In genomic region chr4:53136954-53137353, GRCh38 we compare ENCODE assay signal across 18 cellular contexts.
A peak's percentile ranks its signal among the peaks of the same experiment; 100 is the strongest.
DNase-seq lines count a peak whose midpoint lies in the region; TF ChIP-seq lines count a peak whose summit lies in the region.
"Had no signal": no experiment of that assay in that cellular context is flagged by ENCODE, and none has a peak within 500 bp of the region (broad histone marks: within the 10 kb centered on the region; RNA-seq: fewer than 3 reads in every experiment).

No MANE protein-coding gene starts in this region.

- H3K27ac Mint-ChIP-seq in activated T-cell treated with anti-CD3 and anti-CD28 coated beads, Interleukin-2, amount 50 U/mL, for 24 hours = peak overlapping the region; percentile 53
- peak overlapping the region; percentile 80 for H3K27ac Mint-ChIP-seq in activated T-helper 1 cell treated with anti-CD3 and anti-CD28 coated beads, Interleukin-12 subunit alpha, Interleukin-12 subunit beta, Interleukin-2, Interleukin-4 antibody, amounts not matched to agents 30 ng/mL and 10 ng/mL and 1 ng/mL, durations not matched to agents 14 hours and 24 hours and 36 hours
- H3K27ac Mint-ChIP-seq in nephron = peak overlapping the region in 2 of 3 experiments; percentile 46 to 47
- H3K27ac Mint-ChIP-seq: CD4-positive, CD25-positive, alpha-beta regulatory T cell; CD8-positive, alpha-beta memory T cell; H9 had no signal

- intact Hi-C loops in activated T-helper 1 cell treated with anti-CD3 and anti-CD28 coated beads, Interleukin-12 subunit alpha, Interleukin-12 subunit beta, Interleukin-2, Interleukin-4 antibody, amounts not matched to agents 30 ng/mL and 10 ng/mL and 1 ng/mL, durations not matched to agents 14 hours and 24 hours and 36 hours (cut with micrococcal nuclease) = loop anchor here (1.0 to 2.0 kb wide), 3 partner anchors 24 to 230 kb away; partner anchors contain the start of gene SCFD2

- TF ChIP-seq CTCF in GM12865 (IDR thresholded peaks at IDR 0.05; ENCODE audit: insufficient read depth, low read depth, low read length, missing control alignments) (no peak), nephron (IDR thresholded peaks at IDR 0.05; ENCODE audit: unreplicated experiment in 3 of 3) (no peak)

- peaks cover 40% of the 10 kb centered on the region for H3K4me1 Mint-ChIP-seq in activated T-cell treated with anti-CD3 and anti-CD28 coated beads, Interleukin-2, amount 50 U/mL, for 24 hours (ENCODE audit: low read depth)
- peaks cover 34% of the 10 kb centered on the region for H3K4me1 Mint-ChIP-seq in activated T-helper 1 cell treated with anti-CD3 and anti-CD28 coated beads, Interleukin-12 subunit alpha, Interleukin-12 subunit beta, Interleukin-2, Interleukin-4 antibody, amounts not matched to agents 30 ng/mL and 10 ng/mL and 1 ng/mL, durations not matched to agents 14 hours and 24 hours and 36 hours (ENCODE audit: low read depth)
- no peaks in the 10 kb centered on the region for H3K4me1 Mint-ChIP-seq in nephron
- H3K4me1 Mint-ChIP-seq: H9 had no signal

- H3K4me3 ChIP-seq in GM12865 (ENCODE audit: low read depth, low read length) = no peak overlapping the region

- H3K36me3 Mint-ChIP-seq in activated T-cell treated with anti-CD3 and anti-CD28 coated beads, Interleukin-2, amount 50 U/mL, for 24 hours (ENCODE audit: low read depth) = peaks cover 61% of the 10 kb centered on the region
- H3K36me3 Mint-ChIP-seq in activated T-helper 1 cell treated with anti-CD3 and anti-CD28 coated beads, Interleukin-12 subunit alpha, Interleukin-12 subunit beta, Interleukin-2, Interleukin-4 antibody, amounts not matched to agents 30 ng/mL and 10 ng/mL and 1 ng/mL, durations not matched to agents 14 hours and 24 hours and 36 hours (ENCODE audit: low read depth) = peaks cover 14% of the 10 kb centered on the region
- no peaks in the 10 kb centered on the region for H3K36me3 Mint-ChIP-seq in nephron (ENCODE audit: low read depth)

- DNase-seq in activated T-cell treated with anti-CD3 and anti-CD28 coated beads, Interleukin-2, amount 50 U/mL, for 24 hours = no peak
- no peak for DNase-seq in activated T-cell treated with anti-CD3 and anti-CD28 coated beads, Interleukin-2, amount 50 U/mL, for 1 hour
- DNase-seq in GM12865 (ENCODE audit: low read depth) (peak; percentile 2), NCI-H748 (lab: John Stamatoyannopoulos, UW; ENCODE audit: unreplicated experiment) (no peak)
- no peak for DNase-seq in activated T-helper 1 cell treated with anti-CD3 and anti-CD28 coated beads, Interleukin-12 subunit alpha, Interleukin-12 subunit beta, Interleukin-2, Interleukin-4 antibody, amounts not matched to agents 30 ng/mL and 10 ng/mL and 1 ng/mL, durations not matched to agents 14 hours and 24 hours and 36 hours (ENCODE audit: low spot score)
- DNase-seq in activated CD4-positive, CD25-positive, alpha-beta regulatory T cell treated with anti-CD3 and anti-CD28 coated beads, Interleukin-2, amount 50 U/mL, for 72 hours = no peak
- DNase-seq: ACHN; BE2C; C1 segment of cervical spinal cord; CD4-positive, CD25-positive, alpha-beta regulatory T cell; CD8-positive, alpha-beta memory T cell; COR-L47; DMS 273 treated with DMSO at 0.1 percent for 48 hours; DMS53; DND-41; EL; H9 had no signal

- no peak overlapping the region for H3K4me3 Mint-ChIP-seq in activated T-cell treated with anti-CD3 and anti-CD28 coated beads, Interleukin-2, amount 50 U/mL, for 24 hours
- H3K4me3 Mint-ChIP-seq in activated T-helper 1 cell treated with anti-CD3 and anti-CD28 coated beads, Interleukin-12 subunit alpha, Interleukin-12 subunit beta, Interleukin-2, Interleukin-4 antibody, amounts not matched to agents 30 ng/mL and 10 ng/mL and 1 ng/mL, durations not matched to agents 14 hours and 24 hours and 36 hours = no peak overlapping the region
- H3K4me3 Mint-ChIP-seq in nephron = no peak overlapping the region
- H3K4me3 Mint-ChIP-seq: CD4-positive, CD25-positive, alpha-beta regulatory T cell; CD8-positive, alpha-beta memory T cell; H9 had no signal

- peaks cover 11% of the 10 kb centered on the region for H3K9me3 Mint-ChIP-seq in activated T-cell treated with anti-CD3 and anti-CD28 coated beads, Interleukin-2, amount 50 U/mL, for 24 hours
- no peaks in the 10 kb centered on the region for H3K9me3 Mint-ChIP-seq in activated T-helper 1 cell treated with anti-CD3 and anti-CD28 coated beads, Interleukin-12 subunit alpha, Interleukin-12 subunit beta, Interleukin-2, Interleukin-4 antibody, amounts not matched to agents 30 ng/mL and 10 ng/mL and 1 ng/mL, durations not matched to agents 14 hours and 24 hours and 36 hours
- H3K9me3 Mint-ChIP-seq in nephron = no peaks in the 10 kb centered on the region

- H3K27me3 Mint-ChIP-seq in activated T-cell treated with anti-CD3 and anti-CD28 coated beads, Interleukin-2, amount 50 U/mL, for 24 hours = no peaks in the 10 kb centered on the region
- no peaks in the 10 kb centered on the region for H3K27me3 Mint-ChIP-seq in activated T-helper 1 cell treated with anti-CD3 and anti-CD28 coated beads, Interleukin-12 subunit alpha, Interleukin-12 subunit beta, Interleukin-2, Interleukin-4 antibody, amounts not matched to agents 30 ng/mL and 10 ng/mL and 1 ng/mL, durations not matched to agents 14 hours and 24 hours and 36 hours (ENCODE audit: insufficient read depth)
- no peaks in the 10 kb centered on the region for H3K27me3 Mint-ChIP-seq in nephron (ENCODE audit: low read depth)
- H3K27me3 Mint-ChIP-seq: CD4-positive, CD25-positive, alpha-beta regulatory T cell; CD8-positive, alpha-beta memory T cell had no signal
